Comparison of ENCODE assay signal across 1 cellular context in the genomic region with DNA sequence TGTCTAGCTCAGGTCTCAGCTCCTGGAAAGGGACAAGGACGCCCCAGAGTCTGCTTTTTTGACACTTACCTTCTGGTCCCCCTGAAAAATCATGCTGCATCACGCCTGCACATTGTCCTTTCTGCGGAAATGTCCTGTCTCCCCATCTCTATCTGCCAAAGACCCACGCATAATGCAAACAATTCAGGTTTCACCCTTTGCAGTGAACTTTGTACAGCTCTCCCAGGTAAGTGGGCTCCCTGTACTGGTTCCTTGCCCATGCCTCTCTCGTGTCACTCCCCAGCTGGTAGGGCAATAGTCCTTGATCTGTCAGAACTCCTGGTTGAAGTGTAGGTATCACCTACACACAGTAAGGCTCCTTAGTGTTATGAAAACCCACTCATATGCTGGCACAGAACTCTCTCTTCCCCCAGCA.
TF ChIP-seq lines count a peak whose summit lies in the region.

No MANE protein-coding gene starts in this region.

TF ChIP-seq in HEK293, 187 proteins besides CTCF, POLR2A, EP300 and RAD21 (continued from another document):
- TF ChIP-seq ZBTB6 (tag by site-specific recombination; IDR thresholded peaks at IDR 0.05) (no peak), ZFHX2 (tag by site-specific recombination; conservative IDR thresholded peaks at IDR 0.05) (peak; percentile 33; the same call in 1 of the 2 replicates), ZNF701 (tag by site-specific recombination; IDR thresholded peaks at IDR 0.05) (no peak), ZNF658 (tag by site-specific recombination; IDR thresholded peaks at IDR 0.05) (no peak), ZNF404 (tag by site-specific recombination; IDR thresholded peaks at IDR 0.05) (no peak)
